In the genomic region with DNA sequence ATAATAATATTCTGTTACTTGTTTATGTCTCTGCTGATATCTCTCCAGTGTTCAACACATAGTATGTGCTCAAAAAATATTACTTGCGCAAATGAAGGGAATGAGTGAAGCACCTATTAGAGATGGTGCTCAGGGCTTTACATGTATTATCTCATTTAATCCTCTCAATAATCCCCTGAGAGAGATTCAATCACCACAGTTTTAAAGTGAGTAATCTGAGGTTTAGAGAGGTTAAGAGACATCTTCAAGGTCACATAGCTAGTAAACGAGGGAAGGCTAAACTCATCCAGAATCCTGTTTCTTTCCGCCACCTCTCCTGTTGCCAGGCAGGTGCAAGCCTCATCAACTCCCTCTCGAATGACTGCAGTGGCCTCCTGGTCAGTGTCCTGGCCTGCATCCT, we compare ENCODE assay signal across 2 cellular contexts.
TF ChIP-seq lines count a peak whose summit lies in the region.

No MANE protein-coding gene starts in this region.

TF ChIP-seq in IMR-90, 13 proteins besides CTCF, POLR2A, EP300 and RAD21:
- TF ChIP-seq MAZ (IDR thresholded peaks at IDR 0.05; ENCODE audit: borderline replicate concordance, low read depth, low read length) (no peak), FOS (IDR thresholded peaks at IDR 0.05; ENCODE audit: low read depth, low read length) (no peak), USF2 (IDR thresholded peaks at IDR 0.05; ENCODE audit: low read depth, low read length) (no peak), CHD1 (IDR thresholded peaks at IDR 0.05; ENCODE audit: low read depth, low read length) (no peak), BHLHE40 (IDR thresholded peaks at IDR 0.05; ENCODE audit: low read depth, low read length) (no peak), NFE2L2 (IDR thresholded peaks at IDR 0.05; ENCODE audit: low read depth, low read length) (no peak), MXI1 (IDR thresholded peaks at IDR 0.05; ENCODE audit: borderline replicate concordance, low read depth, low read length) (no peak), MAFK (IDR thresholded peaks at IDR 0.05; ENCODE audit: low read depth, low read length) (no peak), RCOR1 (IDR thresholded peaks at IDR 0.05; ENCODE audit: insufficient replicate concordance, low read length) (no peak), RFX5 (IDR thresholded peaks at IDR 0.05; ENCODE audit: low read depth, low read length) (no peak), SMC3 (IDR thresholded peaks at IDR 0.05; ENCODE audit: low read depth, low read length) (no peak), CEBPB (IDR thresholded peaks at IDR 0.05; ENCODE audit: low read depth, low read length) (no peak)
- TF ChIP-seq, protein P1, sequence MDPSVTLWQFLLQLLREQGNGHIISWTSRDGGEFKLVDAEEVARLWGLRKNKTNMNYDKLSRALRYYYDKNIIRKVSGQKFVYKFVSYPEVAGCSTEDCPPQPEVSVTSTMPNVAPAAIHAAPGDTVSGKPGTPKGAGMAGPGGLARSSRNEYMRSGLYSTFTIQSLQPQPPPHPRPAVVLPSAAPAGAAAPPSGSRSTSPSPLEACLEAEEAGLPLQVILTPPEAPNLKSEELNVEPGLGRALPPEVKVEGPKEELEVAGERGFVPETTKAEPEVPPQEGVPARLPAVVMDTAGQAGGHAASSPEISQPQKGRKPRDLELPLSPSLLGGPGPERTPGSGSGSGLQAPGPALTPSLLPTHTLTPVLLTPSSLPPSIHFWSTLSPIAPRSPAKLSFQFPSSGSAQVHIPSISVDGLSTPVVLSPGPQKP (IDR thresholded peaks at IDR 0.05; ENCODE audit: borderline replicate concordance, low read depth, low read length) = no peak

TF ChIP-seq in GM12878, 131 proteins besides CTCF, POLR2A, EP300 and RAD21:
- TF ChIP-seq BCL11A (IDR thresholded peaks at IDR 0.05; ENCODE audit: low read depth, low read length) = no peak
- TF ChIP-seq ETV6 (conservative IDR thresholded peaks at IDR 0.05 in 1 of 2, IDR thresholded peaks at IDR 0.05 in 1 of 2; ENCODE audit: borderline replicate concordance in 1 of 2, low read depth in 1 of 2) = no peak
- no peak for TF ChIP-seq HCFC1 (IDR thresholded peaks at IDR 0.05; ENCODE audit: low read length)
- TF ChIP-seq RB1 (IDR thresholded peaks at IDR 0.05; ENCODE audit: borderline replicate concordance) = no peak
- TF ChIP-seq CBX5 (IDR thresholded peaks at IDR 0.05; ENCODE audit: low read depth) = no peak
- 0 out of 2 replicates have a peak, but pooled peaks have one; percentile 35 for TF ChIP-seq ZNF24 (IDR thresholded peaks at IDR 0.05)
- TF ChIP-seq IRF4 (IDR thresholded peaks at IDR 0.05; ENCODE audit: low read depth, low read length) = no peak
- no peak for TF ChIP-seq JUNB (IDR thresholded peaks at IDR 0.05)
